Comparison of ENCODE assay signal across 25 cellular contexts in the genomic region with DNA sequence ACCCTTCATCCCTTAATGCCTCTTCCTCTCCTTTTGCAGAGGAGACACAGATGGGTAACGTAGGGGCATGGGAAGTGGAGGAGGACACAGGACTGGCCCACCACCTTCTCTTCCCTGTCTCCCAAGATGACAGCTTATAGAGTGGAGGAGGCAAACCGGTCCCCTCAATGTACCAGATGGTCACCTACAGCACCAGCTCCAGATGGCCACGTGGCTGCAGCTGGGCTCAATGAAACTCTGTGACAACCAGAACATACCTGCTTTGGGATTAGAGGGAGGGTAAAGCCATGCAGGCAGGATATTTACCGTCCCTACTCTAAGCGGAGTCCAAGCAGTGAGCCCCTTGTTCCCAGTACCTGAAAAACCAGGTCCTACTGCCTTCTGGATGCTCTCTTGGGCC. TPM values are rescaled to one million over a fixed set of nuclear protein-coding genes. Genes with fewer than 3 reads are reported as not detected.
DNase-seq lines count a peak whose midpoint lies in the region; ATAC-seq, FAIRE-seq and TF ChIP-seq lines count a peak whose summit lies in the region.
"Had no signal": no experiment of that assay in that cellular context is flagged by ENCODE, and none has a peak within 500 bp of the region (broad histone marks: within the 10 kb centered on the region; RNA-seq: fewer than 3 reads in every experiment).

No MANE protein-coding gene starts in this region.

- no peaks in the 10 kb centered on the region for H4K20me1 ChIP-seq in K562 (replicated peaks; ENCODE audit: control insufficient read depth, insufficient read depth, low read length)

- BruUV-seq in K562 (replicated peaks; lab: Mats Ljungman, UMichigan): no TSS peak

- DNase-seq in NCI-H2171 treated with DMSO at 0.1 percent for 48 hours (lab: John Stamatoyannopoulos, UW): peak; percentile 34
- no peak for DNase-seq in NCI-H2171 (lab: John Stamatoyannopoulos, UW)
- DNase-seq in NCI-H524 treated with DMSO at 0.1 percent for 48 hours (lab: John Stamatoyannopoulos, UW): peak; percentile 57
- DNase-seq in K562 (ENCODE audit: extremely low read depth in 1 of 4, low spot score in 3 of 4): no peak
- no peak for DNase-seq in effector CD4-positive, alpha-beta T cell
- DNase-seq in NCI-H226: no peak
- DNase-seq in NCI-H748 (lab: John Stamatoyannopoulos, UW; ENCODE audit: unreplicated experiment): no peak
- DNase-seq: 8988T, DMS79, EL, GDM1, H9, HFFc6, Karpas-422, NCI-H1092 treated with DMSO at 0.1 percent for 48 hours, NCI-H1436, NCI-H1930, NCI-H2227 treated with DMSO at 0.1 percent for 48 hours, NCI-H510A, SHP77, T-helper 1 cell had no signal

- H3K9me3 ChIP-seq in K562 (replicated peaks; ENCODE audit: control insufficient read depth, insufficient read depth, low read depth, low read length): no peaks in the 10 kb centered on the region

- 73% methylated on average over 2 of the region's 5 CpGs for WGBS in K562 (ENCODE audit: insufficient coverage, low coverage, missing lambda C conversion rate)

- H3K4me3 ChIP-seq in K562: no peak overlapping the region
- H3K4me3 ChIP-seq: GM12878, GM23338 had no signal

- no peak for TF ChIP-seq POLR2A in K562 (conservative IDR thresholded peaks at IDR 0.05)

- POLR2A ChIA-PET in K562 (lab: Yijun Ruan, JAX): interaction anchor here (1.4 kb wide), 1 partner anchor 11 kb away, joined by 4 read pairs; no protein-coding TSS in a partner anchor

- peak overlapping the region; percentile 63; the same call in 1 of the 2 replicates for H2AFZ ChIP-seq in K562 (ENCODE audit: low read depth, low read length)
- H2AFZ ChIP-seq: GM23338 had no signal

- TF ChIP-seq CTCF in K562 (IDR thresholded peaks at IDR 0.05 in 2 of 3, conservative IDR thresholded peaks at IDR 0.05 in 1 of 3; ENCODE audit: insufficient read depth in 2 of 3, low read depth in 1 of 3, low read length in 3 of 3): no peak

- no peaks in the 10 kb centered on the region for H3K36me3 ChIP-seq in K562 (ENCODE audit: control insufficient read depth, insufficient read depth, low read length)

- no peak for TF ChIP-seq EP300 in K562 (IDR thresholded peaks at IDR 0.05; ENCODE audit: low read length)

- FAIRE-seq in K562 (lab: Jason Lieb, UNC): no peak
- FAIRE-seq: GM12878 had no signal

- H3K27ac ChIP-seq in K562 (ENCODE audit: extremely low read depth, low read depth, low read length): no peak overlapping the region
- H3K27ac ChIP-seq: RWPE1 had no signal

- in situ Hi-C loops in K562 (cut with MboI): no loop called here

- H3K9me1 ChIP-seq in K562 (ENCODE audit: control insufficient read depth, insufficient read depth, low read length): no peaks in the 10 kb centered on the region

- TF ChIP-seq RAD21 in K562 (CRISPR knock-in tag; conservative IDR thresholded peaks at IDR 0.05 in 1 of 2, IDR thresholded peaks at IDR 0.05 in 1 of 2): no peak

- no peaks in the 10 kb centered on the region for H3K79me2 ChIP-seq in K562 (ENCODE audit: control insufficient read depth, insufficient read depth, low read length)

- CTCF ChIA-PET in K562 (lab: Yijun Ruan, JAX; ENCODE audit: low intra/inter-chr PET ratio): no interaction called here

- H3K4me1 ChIP-seq in K562 (replicated peaks in 1 of 2; ENCODE audit: control insufficient read depth in 2 of 2, insufficient read depth in 2 of 2, low read length in 2 of 2): peaks cover 3 to 12% of the 10 kb centered on the region in 2 experiments; a peak in 4 of 5 replicates

- intact Hi-C loops in K562 (cut with micrococcal nuclease): no loop called here

- H3K4me2 ChIP-seq in K562 (ENCODE audit: insufficient read depth, low read length): no peak overlapping the region
- H3K4me2 ChIP-seq: GM23338 had no signal

- no peaks in the 10 kb centered on the region for H3K27me3 ChIP-seq in K562 (ENCODE audit: control insufficient read depth in 2 of 2, insufficient read depth in 2 of 2, low read length in 2 of 2)

- ATAC-seq in K562: peak; percentile 20
- ATAC-seq: GM12878, GM23338, Panc1 had no signal

- peak overlapping the region in 1 of 2 experiments; percentile 13; a peak in 1 of 4 replicates for H3K9ac ChIP-seq in K562 (ENCODE audit: insufficient read depth in 1 of 2, low read depth in 2 of 2, low read length in 2 of 2)

TF ChIP-seq in K562, 482 proteins besides CTCF, POLR2A, EP300 and RAD21 (continues in another document):
- TF ChIP-seq ZBTB12 (CRISPR knock-in tag; IDR thresholded peaks at IDR 0.05) (no peak), CBX1 (IDR thresholded peaks at IDR 0.05; ENCODE audit: low read depth) (no peak), HBP1 (CRISPR knock-in tag; IDR thresholded peaks at IDR 0.05) (no peak), KDM5B (IDR thresholded peaks at IDR 0.05; ENCODE audit: insufficient replicate concordance, low read depth, low read length) (no peak), NFATC3 (IDR thresholded peaks at IDR 0.05) (no peak), TCF7L2 (IDR thresholded peaks at IDR 0.05; ENCODE audit: low read depth, low read length) (no peak), GABPB1 (CRISPR knock-in tag; IDR thresholded peaks at IDR 0.05) (no peak), TEAD2 (tag; IDR thresholded peaks at IDR 0.05) (no peak)
- TF ChIP-seq, protein P1, sequence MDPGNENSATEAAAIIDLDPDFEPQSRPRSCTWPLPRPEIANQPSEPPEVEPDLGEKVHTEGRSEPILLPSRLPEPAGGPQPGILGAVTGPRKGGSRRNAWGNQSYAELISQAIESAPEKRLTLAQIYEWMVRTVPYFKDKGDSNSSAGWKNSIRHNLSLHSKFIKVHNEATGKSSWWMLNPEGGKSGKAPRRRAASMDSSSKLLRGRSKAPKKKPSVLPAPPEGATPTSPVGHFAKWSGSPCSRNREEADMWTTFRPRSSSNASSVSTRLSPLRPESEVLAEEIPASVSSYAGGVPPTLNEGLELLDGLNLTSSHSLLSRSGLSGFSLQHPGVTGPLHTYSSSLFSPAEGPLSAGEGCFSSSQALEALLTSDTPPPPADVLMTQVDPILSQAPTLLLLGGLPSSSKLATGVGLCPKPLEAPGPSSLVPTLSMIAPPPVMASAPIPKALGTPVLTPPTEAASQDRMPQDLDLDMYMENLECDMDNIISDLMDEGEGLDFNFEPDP (CRISPR knock-in tag; IDR thresholded peaks at IDR 0.05): no peak

RNA-seq across cellular contexts. Expression of gene KLHL15, which starts 7.5 kb away (rescaled TPM):
- total RNA-seq in K562 (2011; cell fraction: chromatin; rRNA removed; ENCODE audit: low replicate concordance): 15.2 and 27.2 TPM in 2 replicates
- total RNA-seq in K562 (2011; cell fraction: nucleolus; rRNA removed): 8.3 and 9.1 TPM in 2 replicates
- 13.7 and 21.4 TPM in 2 replicates for total RNA-seq in K562 (2011; cell fraction: nucleoplasm; rRNA removed)
- total RNA-seq in K562 (2014; rRNA removed) (6.4 and 6.7 TPM in 2 replicates), K562 (2014; rRNA removed; fragmentation: Illumina TruSeq; extraction: Trizol) (12.4 and 14.6 TPM in 2 replicates), K562 (2015; rRNA removed; fragmentation: Illumina TruSeq; extraction: Trizol) (10.1 and 10.9 TPM in 2 replicates), K562 (2021) (10.3 and 10.7 TPM in 2 replicates)
- polyA plus RNA-seq in K562 (2011; rRNA removed) (11.4 and 11.8 TPM in 2 replicates), K562 (2014; fragmentation: Illumina TruSeq; extraction: Trizol) (6.5 and 7.6 TPM in 2 replicates), K562 (2014; fragmentation: Nextera tagmentation; extraction: Ambion mirVana) (1 to 10 TPM; 3.0 to 3.2 TPM), K562 (2014; rRNA removed) (6.7 and 7.3 TPM in 2 replicates)
- polyA plus RNA-seq in K562 (2011; cell fraction: cytosol; rRNA removed): 2.4 and 6.5 TPM in 2 replicates
- 6.7 and 9.2 TPM in 2 replicates for polyA plus RNA-seq in K562 (2011; cell fraction: nucleus; rRNA removed)
- polyA plus RNA-seq in K562 (2012): 5.4 and 5.5 TPM in 2 replicates
- 27.3 and 27.8 TPM in 2 replicates for polyA minus RNA-seq in K562 (2011; rRNA and poly(A)+ RNA removed)
- polyA minus RNA-seq in K562 (2011; cell fraction: cytosol; rRNA and poly(A)+ RNA removed): 6.6 and 10.5 TPM in 2 replicates
- 6.6 and 10.9 TPM in 2 replicates for polyA minus RNA-seq in K562 (2011; cell fraction: nucleus; rRNA and poly(A)+ RNA removed)

RNA-seq across cellular contexts. Expression of gene EIF2S3, which starts 20.3 kb away (rescaled TPM):
- 200 and 407 TPM in 2 replicates for total RNA-seq in K562 (2011; cell fraction: chromatin; rRNA removed; ENCODE audit: low replicate concordance)
- total RNA-seq in K562 (2011; cell fraction: nucleolus; rRNA removed): 127 and 141 TPM in 2 replicates
- 216 and 294 TPM in 2 replicates for total RNA-seq in K562 (2011; cell fraction: nucleoplasm; rRNA removed)
- total RNA-seq in K562 (2014; rRNA removed) (243 and 256 TPM in 2 replicates), K562 (2014; rRNA removed; fragmentation: Illumina TruSeq; extraction: Trizol) (439 and 497 TPM in 2 replicates), K562 (2015; rRNA removed; fragmentation: Illumina TruSeq; extraction: Trizol) (354 and 375 TPM in 2 replicates), K562 (2021) (313 and 344 TPM in 2 replicates)
- polyA plus RNA-seq in K562 (2011; rRNA removed) (206 and 228 TPM in 2 replicates), K562 (2014; fragmentation: Illumina TruSeq; extraction: Trizol) (289 and 316 TPM in 2 replicates), K562 (2014; fragmentation: Nextera tagmentation; extraction: Ambion mirVana) (100 to 1,000 TPM; 148 to 192 TPM), K562 (2014; rRNA removed) (275 and 280 TPM in 2 replicates)
- 123 and 178 TPM in 2 replicates for polyA plus RNA-seq in K562 (2011; cell fraction: cytosol; rRNA removed)
- polyA plus RNA-seq in K562 (2011; cell fraction: nucleus; rRNA removed): 185 and 235 TPM in 2 replicates
- 218 and 304 TPM in 2 replicates for polyA plus RNA-seq in K562 (2012)
- polyA minus RNA-seq in K562 (2011; rRNA and poly(A)+ RNA removed): 294 and 397 TPM in 2 replicates
- polyA minus RNA-seq in K562 (2011; cell fraction: cytosol; rRNA and poly(A)+ RNA removed): 263 and 330 TPM in 2 replicates
- polyA minus RNA-seq in K562 (2011; cell fraction: nucleus; rRNA and poly(A)+ RNA removed): 68.8 and 126 TPM in 2 replicates

Comparison
In these comparisons a context has a peak if more than half of its experiments do, and no peak if none do; other contexts are left out.
1. DNase-seq: peak in NCI-H2171 treated with DMSO at 0.1 percent for 48 hours (single experiment) and NCI-H524 treated with DMSO at 0.1 percent for 48 hours (single experiment); none in NCI-H2171 (single experiment), K562 (0 of 4), effector CD4-positive, alpha-beta T cell (single experiment), NCI-H226 (single experiment) and NCI-H748 (single experiment).